ENCODE assay signal across 1 cellular context in the genomic region with DNA sequence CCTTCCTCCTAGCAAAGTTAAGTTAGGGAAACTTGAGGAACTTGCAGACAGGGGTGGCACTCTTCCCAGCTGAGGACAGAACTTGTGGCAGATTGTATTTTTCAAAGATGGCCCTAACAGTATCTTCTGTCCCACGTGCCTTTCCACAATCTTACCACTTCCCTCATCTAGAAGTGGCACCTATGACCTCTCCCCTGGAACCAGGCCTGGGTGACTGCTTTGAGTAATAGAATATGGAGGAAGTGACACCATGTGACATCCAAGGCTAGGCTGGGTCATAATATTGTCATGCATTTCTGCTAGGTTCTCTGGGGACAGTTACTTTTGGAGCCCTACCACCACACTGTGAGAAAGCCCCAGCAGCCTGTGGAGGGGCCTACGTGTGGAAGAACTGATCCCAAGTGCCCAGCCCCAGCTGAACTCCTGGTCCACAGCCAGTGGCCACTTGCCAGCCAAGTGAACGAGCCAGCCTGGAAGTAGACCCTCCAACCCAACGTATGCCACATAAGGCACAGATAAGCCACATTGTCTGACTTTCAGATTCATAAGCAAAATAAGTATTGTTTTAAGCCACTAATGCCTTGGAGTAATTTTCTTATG.
A peak's percentile ranks its signal among the peaks of the same experiment; 100 is the strongest.
TF ChIP-seq lines count a peak whose summit lies in the region.

No MANE protein-coding gene starts in this region.

TF ChIP-seq in IMR-90, 13 proteins besides CTCF, POLR2A, EP300 and RAD21:
- TF ChIP-seq RFX5 (IDR thresholded peaks at IDR 0.05; ENCODE audit: low read depth, low read length) (no peak), USF2 (IDR thresholded peaks at IDR 0.05; ENCODE audit: low read depth, low read length) (0 out of 2 replicates have a peak, but pooled peaks have one; percentile 6), ELK1 (IDR thresholded peaks at IDR 0.05; ENCODE audit: borderline replicate concordance, low read depth, low read length) (no peak), MAFK (IDR thresholded peaks at IDR 0.05; ENCODE audit: low read depth, low read length) (no peak), FOS (IDR thresholded peaks at IDR 0.05; ENCODE audit: low read depth, low read length) (no peak), SMC3 (IDR thresholded peaks at IDR 0.05; ENCODE audit: low read depth, low read length) (no peak)
